ENCODE assay signal across 9 cellular contexts in the genomic region with DNA sequence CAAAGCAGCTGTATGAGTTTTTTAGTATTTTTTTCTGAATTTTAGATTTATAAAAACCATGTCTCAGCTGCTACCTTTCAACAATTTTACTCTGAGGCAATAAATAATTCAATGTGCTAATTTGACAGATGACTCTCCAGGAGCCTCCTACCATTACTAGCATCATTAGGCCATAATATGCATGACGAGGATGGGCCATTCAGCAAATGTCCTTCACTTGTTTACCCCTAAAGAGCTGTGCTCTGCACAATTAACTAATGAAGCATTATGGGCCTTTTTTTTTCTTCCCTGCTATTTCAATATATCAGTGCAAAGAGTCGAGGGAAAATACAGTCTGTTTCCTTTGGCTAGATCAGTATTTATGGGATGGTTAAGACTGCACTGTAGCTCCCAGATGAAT.
"Had no signal": no experiment of that assay in that cellular context is flagged by ENCODE, and none has a peak within 500 bp of the region (broad histone marks: within the 10 kb centered on the region; RNA-seq: fewer than 3 reads in every experiment).

No MANE protein-coding gene starts in this region.

- DNase-seq: activated CD4-positive, alpha-beta memory T cell treated with anti-CD3 and anti-CD28 coated beads, Interleukin-2, amount 10 ng/mL, durations not matched to agents 7 days and 5 days; activated gamma-delta T cell; activated naive CD8-positive, alpha-beta T cell treated with anti-CD3 and anti-CD28 coated beads, Interleukin-2, amount 10 ng/mL, durations not matched to agents 7 days and 5 days; activated T-cell treated with anti-CD3 and anti-CD28 coated beads, Interleukin-2, amount 50 U/mL, for 48 hours; anterior cingulate cortex; immature natural killer cell; left cardiac atrium; naive thymus-derived CD8-positive, alpha-beta T cell; posterior cingulate gyrus had no signal

- ATAC-seq: left cardiac atrium; naive thymus-derived CD8-positive, alpha-beta T cell had no signal
